Comparison of ENCODE assay signal across 1 cellular context in genomic region chr19:8333771-8334457, GRCh38.
TF ChIP-seq lines count a peak whose summit lies in the region.

No MANE protein-coding gene starts in this region.

TF ChIP-seq in A549, 52 proteins besides CTCF, POLR2A, EP300 and RAD21 (continued from another document):
- no peak for TF ChIP-seq CHD4 (IDR thresholded peaks at IDR 0.05; ENCODE audit: borderline replicate concordance)
- TF ChIP-seq ZSCAN20 (CRISPR knock-in tag; IDR thresholded peaks at IDR 0.05): no peak
- TF ChIP-seq NFE2L2 (conservative IDR thresholded peaks at IDR 0.05; ENCODE audit: low read length): no peak
- TF ChIP-seq HDAC2 (IDR thresholded peaks at IDR 0.05): no peak
- no peak for TF ChIP-seq USF2 (IDR thresholded peaks at IDR 0.05)
- TF ChIP-seq, protein P1, sequence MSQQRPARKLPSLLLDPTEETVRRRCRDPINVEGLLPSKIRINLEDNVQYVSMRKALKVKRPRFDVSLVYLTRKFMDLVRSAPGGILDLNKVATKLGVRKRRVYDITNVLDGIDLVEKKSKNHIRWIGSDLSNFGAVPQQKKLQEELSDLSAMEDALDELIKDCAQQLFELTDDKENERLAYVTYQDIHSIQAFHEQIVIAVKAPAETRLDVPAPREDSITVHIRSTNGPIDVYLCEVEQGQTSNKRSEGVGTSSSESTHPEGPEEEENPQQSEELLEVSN (IDR thresholded peaks at IDR 0.05; ENCODE audit: borderline replicate concordance, low read depth): no peak
- no peak for TF ChIP-seq RNF2 (IDR thresholded peaks at IDR 0.05; ENCODE audit: borderline replicate concordance, low read depth)
